ENCODE assay signal across 26 cellular contexts in the genomic region with DNA sequence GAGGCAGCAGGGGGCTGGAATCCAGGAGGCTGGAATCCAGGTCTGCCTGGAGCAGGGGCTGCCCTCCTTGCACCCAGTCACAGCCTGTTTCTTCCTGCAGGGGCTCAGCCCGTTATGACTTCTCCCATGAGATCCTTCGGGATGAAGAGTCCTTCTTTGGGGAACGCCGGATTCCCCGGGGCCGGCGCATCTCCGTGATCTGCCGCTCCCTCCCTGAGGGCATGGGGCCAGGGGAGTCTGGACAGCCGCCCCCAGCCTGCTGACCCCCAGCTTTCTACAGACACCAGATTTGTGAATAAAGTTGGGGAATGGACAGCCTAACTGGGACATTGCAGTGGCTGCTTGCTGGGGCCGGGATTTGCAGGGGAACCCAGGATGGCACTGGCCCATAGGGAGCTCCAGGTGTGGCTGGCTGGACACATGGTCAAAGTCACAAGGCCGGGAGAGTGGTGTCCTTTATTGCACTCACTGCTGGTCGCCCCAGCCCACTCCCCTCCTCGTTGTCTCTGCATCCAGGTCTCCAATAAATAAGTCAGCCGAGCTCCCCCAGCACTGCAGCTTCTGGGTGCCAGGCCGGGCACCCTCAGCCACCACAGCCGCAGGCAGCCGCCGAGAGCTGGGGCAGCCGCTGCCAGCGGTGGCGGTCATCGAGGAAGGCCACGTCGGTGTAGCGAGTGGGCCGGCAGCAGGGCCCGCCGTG. TPM values are rescaled to one million over a fixed set of nuclear protein-coding genes. Genes with fewer than 3 reads are reported as not detected.
DNase-seq lines count a peak whose midpoint lies in the region; ATAC-seq, FAIRE-seq and TF ChIP-seq lines count a peak whose summit lies in the region.
"Had no signal": no experiment of that assay in that cellular context is flagged by ENCODE, and none has a peak within 500 bp of the region (broad histone marks: within the 10 kb centered on the region; RNA-seq: fewer than 3 reads in every experiment).

No MANE protein-coding gene starts in this region.

- DNase-seq in MCF 10A (ENCODE audit: unreplicated experiment) (no peak), breast epithelium (ENCODE audit: low spot score in 2 of 2) (no peak), K562 (ENCODE audit: extremely low read depth in 1 of 4, low spot score in 3 of 4) (no peak), mesothelial cell of epicardium (ENCODE audit: low spot score in 2 of 2, unreplicated experiment in 2 of 2) (no peak), body of pancreas (no peak), AML-193 (lab: John Stamatoyannopoulos, UW) (no peak)
- DNase-seq: activated naive CD8-positive, alpha-beta T cell treated with anti-CD3 and anti-CD28 coated beads for 36 hours; BE2C; HCEC 1CT; islet precursor cell; left ventricle myocardium inferior; NCI-H1048; NCI-H1694 treated with DMSO at 0.1 percent for 48 hours; NCI-H510A; retina; tibial artery had no signal

- TF ChIP-seq EP300 in K562 (IDR thresholded peaks at IDR 0.05; ENCODE audit: low read length): no peak

- no peaks in the 10 kb centered on the region for H3K9me3 ChIP-seq in breast epithelium
- H3K9me3 ChIP-seq in K562 (replicated peaks; ENCODE audit: control insufficient read depth, insufficient read depth, low read depth, low read length): no peaks in the 10 kb centered on the region
- no peaks in the 10 kb centered on the region for H3K9me3 ChIP-seq in body of pancreas
- H3K9me3 ChIP-seq: ascending aorta, BE2C, pancreas had no signal

- peak overlapping the region in 1 of 2 donors; percentile 98 for H3K27ac ChIP-seq in breast epithelium
- H3K27ac ChIP-seq in K562 (ENCODE audit: extremely low read depth, low read depth, low read length): no peak overlapping the region
- H3K27ac ChIP-seq in body of pancreas: no peak overlapping the region
- H3K27ac ChIP-seq: pancreas had no signal

- intact Hi-C loops in MCF 10A (cut with micrococcal nuclease): no loop called here
- intact Hi-C loops in breast epithelium (cut with DNase I; ENCODE audit: low total_unique reads): no loop called here
- intact Hi-C loops in K562 (cut with micrococcal nuclease): no loop called here
- intact Hi-C loops in body of pancreas (cut with DNase I): no loop called here

- FAIRE-seq in K562 (lab: Jason Lieb, UNC): no peak
- FAIRE-seq: endometrium, G401.6, pancreas had no signal

- BruUV-seq in MCF 10A (replicated peaks; lab: Mats Ljungman, UMichigan): no TSS peak
- BruUV-seq in K562 (replicated peaks; lab: Mats Ljungman, UMichigan): no TSS peak

- POLR2A ChIA-PET in MCF 10A (lab: Yijun Ruan, JAX) (interaction anchor here (0.6 kb wide), 1 partner anchor 17 kb away, joined by 3 read pairs; no protein-coding TSS in a partner anchor), K562 (lab: Yijun Ruan, JAX) (interaction anchor here (2.5 kb wide), 1 partner anchor 14 kb away, joined by 8 read pairs; no protein-coding TSS in a partner anchor)

- no peaks in the 10 kb centered on the region for H3K9me1 ChIP-seq in K562 (ENCODE audit: control insufficient read depth, insufficient read depth, low read length)

- H3K9me3 Mint-ChIP-seq in MCF 10A (ENCODE audit: unreplicated experiment): no peaks in the 10 kb centered on the region
- no peaks in the 10 kb centered on the region for H3K9me3 Mint-ChIP-seq in mesothelial cell of epicardium
- H3K9me3 Mint-ChIP-seq: activated naive CD8-positive, alpha-beta T cell treated with anti-CD3 and anti-CD28 coated beads for 36 hours; activated T-helper 2 cell treated with anti-CD3 and anti-CD28 coated beads, Interferon-gamma antibody, Interleukin-2, Interleukin-4, amounts not matched to agents 10 μg/mL and 5 μg/mL and 100 μg/mL, durations not matched to agents 14 hours and 24 hours and 36 hours had no signal

- H3K4me3 ChIP-seq in breast epithelium: peak overlapping the region in 1 of 3 donors; percentile 86
- no peak overlapping the region for H3K4me3 ChIP-seq in K562
- H3K4me3 ChIP-seq in body of pancreas: no peak overlapping the region
- H3K4me3 ChIP-seq: pancreas had no signal

- peaks cover 0 to 6% of the 10 kb centered on the region in 2 donors for H3K4me1 ChIP-seq in breast epithelium
- H3K4me1 ChIP-seq in K562 (replicated peaks in 1 of 2; ENCODE audit: control insufficient read depth in 2 of 2, insufficient read depth in 2 of 2, low read length in 2 of 2): peaks cover 8 to 57% of the 10 kb centered on the region in 2 experiments
- H3K4me1 ChIP-seq in body of pancreas: peaks cover 6% of the 10 kb centered on the region

- H3K4me1 Mint-ChIP-seq in MCF 10A (ENCODE audit: insufficient read depth, unreplicated experiment): peaks cover 12% of the 10 kb centered on the region
- H3K4me1 Mint-ChIP-seq in mesothelial cell of epicardium: peaks cover 37% of the 10 kb centered on the region

- 87% methylated on average over 7 of the region's 29 CpGs for WGBS in K562 (ENCODE audit: insufficient coverage, low coverage, missing lambda C conversion rate)
- WGBS in body of pancreas, 2 donors: 90 to 98% methylated on average over 7 to 18 of the region's 29 CpGs

- H3K27me3 Mint-ChIP-seq in MCF 10A (ENCODE audit: insufficient read depth, unreplicated experiment): no peaks in the 10 kb centered on the region
- no peaks in the 10 kb centered on the region for H3K27me3 Mint-ChIP-seq in mesothelial cell of epicardium (ENCODE audit: low read depth)
- H3K27me3 Mint-ChIP-seq: activated naive CD8-positive, alpha-beta T cell treated with anti-CD3 and anti-CD28 coated beads for 36 hours had no signal

- no peak overlapping the region for H3K27ac Mint-ChIP-seq in MCF 10A (ENCODE audit: low read depth, unreplicated experiment)
- peak overlapping the region; percentile 64 for H3K27ac Mint-ChIP-seq in mesothelial cell of epicardium
- H3K27ac Mint-ChIP-seq: activated naive CD8-positive, alpha-beta T cell treated with anti-CD3 and anti-CD28 coated beads for 36 hours; activated T-helper 2 cell treated with anti-CD3 and anti-CD28 coated beads, Interferon-gamma antibody, Interleukin-2, Interleukin-4, amounts not matched to agents 10 μg/mL and 5 μg/mL and 100 μg/mL, durations not matched to agents 14 hours and 24 hours and 36 hours had no signal

- no peak for TF ChIP-seq RAD21 in K562 (CRISPR knock-in tag; conservative IDR thresholded peaks at IDR 0.05 in 1 of 2, IDR thresholded peaks at IDR 0.05 in 1 of 2)

- in situ Hi-C loops in K562 (cut with MboI): no loop called here

- peaks cover 42% of the 10 kb centered on the region for H3K36me3 Mint-ChIP-seq in MCF 10A (ENCODE audit: insufficient read depth, unreplicated experiment)
- H3K36me3 Mint-ChIP-seq in mesothelial cell of epicardium: peaks cover 13% of the 10 kb centered on the region

- H2AFZ ChIP-seq in K562 (ENCODE audit: low read depth, low read length): no peak overlapping the region

- no peaks in the 10 kb centered on the region for H4K20me1 ChIP-seq in K562 (replicated peaks; ENCODE audit: control insufficient read depth, insufficient read depth, low read length)

- peak overlapping the region in 1 of 2 experiments; percentile 86; a peak in 2 of 4 replicates for H3K9ac ChIP-seq in K562 (ENCODE audit: insufficient read depth in 1 of 2, low read depth in 2 of 2, low read length in 2 of 2)

- H3K4me3 Mint-ChIP-seq in MCF 10A (ENCODE audit: unreplicated experiment) (peak overlapping the region; percentile 23), mesothelial cell of epicardium (peak overlapping the region; percentile 26)
- H3K4me3 Mint-ChIP-seq: activated naive CD8-positive, alpha-beta T cell treated with anti-CD3 and anti-CD28 coated beads for 36 hours had no signal

- no peak for ATAC-seq in K562
- ATAC-seq in body of pancreas: no peak
- ATAC-seq in HG02840 (IDR thresholded peaks at IDR 0.05; ENCODE audit: low FRiP score, unreplicated experiment): no peak
- ATAC-seq in HG03159 (IDR thresholded peaks at IDR 0.05; ENCODE audit: unreplicated experiment): no peak
- ATAC-seq: pancreas had no signal

- H3K27me3 ChIP-seq in breast epithelium (no peaks in the 10 kb centered on the region), K562 (ENCODE audit: control insufficient read depth in 2 of 2, insufficient read depth in 2 of 2, low read length in 2 of 2) (no peaks in the 10 kb centered on the region), body of pancreas (no peaks in the 10 kb centered on the region)
- H3K27me3 ChIP-seq: ascending aorta, BE2C, pancreas, tibial artery had no signal

- no peak overlapping the region for H3K4me2 ChIP-seq in K562 (ENCODE audit: insufficient read depth, low read length)

- H3K36me3 ChIP-seq in breast epithelium (peaks cover 3% of the 10 kb centered on the region), K562 (ENCODE audit: control insufficient read depth, insufficient read depth, low read length) (peaks cover 34% of the 10 kb centered on the region; the same call in 2 of the 3 replicates), body of pancreas (replicated peaks in 1 of 2; ENCODE audit: insufficient read depth in 1 of 2, low read depth in 2 of 2) (peaks cover 0 to 3% of the 10 kb centered on the region in 2 donors)

- no peak for TF ChIP-seq CTCF in MCF 10A (IDR thresholded peaks at IDR 0.05; ENCODE audit: unreplicated experiment)
- no peak for TF ChIP-seq CTCF in breast epithelium (IDR thresholded peaks at IDR 0.05)
- TF ChIP-seq CTCF in K562 (IDR thresholded peaks at IDR 0.05 in 2 of 3, conservative IDR thresholded peaks at IDR 0.05 in 1 of 3; ENCODE audit: insufficient read depth in 2 of 3, low read depth in 1 of 3, low read length in 3 of 3): no peak
- no peak for TF ChIP-seq CTCF in mesothelial cell of epicardium (IDR thresholded peaks at IDR 0.05; ENCODE audit: unreplicated experiment)
- TF ChIP-seq CTCF in body of pancreas (IDR thresholded peaks at IDR 0.05): no peak

- peaks cover 7% of the 10 kb centered on the region; the same call in 2 of the 3 replicates for H3K79me2 ChIP-seq in K562 (ENCODE audit: control insufficient read depth, insufficient read depth, low read length)

- CTCF ChIA-PET in MCF 10A (lab: Yijun Ruan, JAX): interaction anchor here (0.5 kb wide), 1 partner anchor 1808 kb away, joined by 3 read pairs; no protein-coding TSS in a partner anchor
- CTCF ChIA-PET in K562 (lab: Yijun Ruan, JAX; ENCODE audit: low intra/inter-chr PET ratio): no interaction called here

- TF ChIP-seq POLR2A in breast epithelium (IDR thresholded peaks at IDR 0.05) (no peak), K562 (conservative IDR thresholded peaks at IDR 0.05) (no peak), body of pancreas (IDR thresholded peaks at IDR 0.05) (no peak)

RNA-seq across cellular contexts. Expression of a gene that starts 0.9 kb away (rescaled TPM):
- total RNA-seq in MCF 10A (2022) (1.1 and 1.9 TPM in 2 replicates), breast epithelium (under 1 TPM; 0.32 to 0.66 (median 0.59) TPM), K562 (2014; rRNA removed) (0.78 and 0.82 TPM in 2 replicates), K562 (2014; rRNA removed; fragmentation: Illumina TruSeq; extraction: Trizol) (0.45 and 0.58 TPM in 2 replicates), K562 (2015; rRNA removed; fragmentation: Illumina TruSeq; extraction: Trizol) (0.83 and 0.87 TPM in 2 replicates), K562 (2021) (1.1 TPM in 2 replicates), mesothelial cell of epicardium (3.5 to 3.8 TPM (median 3.6 TPM) in 3 replicates), body of pancreas (1 to 10 TPM in 1 of 2 donors, under 1 TPM in 1; 0.52 to 8.6 TPM)
- total RNA-seq in K562 (2011; cell fraction: chromatin; rRNA removed; ENCODE audit: low replicate concordance): 2.1 and 5.7 TPM in 2 replicates
- total RNA-seq in K562 (2011; cell fraction: nucleolus; rRNA removed): 2.4 and 2.7 TPM in 2 replicates
- 2.9 and 4.5 TPM in 2 replicates for total RNA-seq in K562 (2011; cell fraction: nucleoplasm; rRNA removed)
- polyA plus RNA-seq in K562 (2011; rRNA removed) (0.25 and 0.32 TPM in 2 replicates), K562 (2014; fragmentation: Illumina TruSeq; extraction: Trizol) (0.55 and 0.58 TPM in 2 replicates), K562 (2014; fragmentation: Nextera tagmentation; extraction: Ambion mirVana) (under 1 TPM; 0.21 to 0.29 TPM), K562 (2014; rRNA removed) (0.28 and 0.40 TPM in 2 replicates)
- polyA plus RNA-seq in K562 (2011; cell fraction: cytosol; rRNA removed): 0.58 and 0.88 TPM in 2 replicates
- polyA plus RNA-seq in K562 (2011; cell fraction: nucleus; rRNA removed): 0.72 and 1.00 TPM in 2 replicates
- polyA plus RNA-seq in K562 (2012): 0.47 and 0.86 TPM in 2 replicates
- polyA minus RNA-seq in K562 (2011; rRNA and poly(A)+ RNA removed): 0.39 and 0.56 TPM in 2 replicates
- 1.1 and 2.7 TPM in 2 replicates for polyA minus RNA-seq in K562 (2011; cell fraction: cytosol; rRNA and poly(A)+ RNA removed)
- 0.67 and 0.81 TPM in 2 replicates for polyA minus RNA-seq in K562 (2011; cell fraction: nucleus; rRNA and poly(A)+ RNA removed)
- total RNA-seq: ascending aorta had no signal

RNA-seq across cellular contexts. Expression of a gene that starts 2.3 kb away (rescaled TPM):
- total RNA-seq in MCF 10A (2022) (49.9 and 51.5 TPM in 2 replicates), breast epithelium (100 to 1,000 TPM in 1 of 3 donors, 10 to 100 TPM in 2; 68.3 to 101 (median 76.7) TPM), K562 (2014; rRNA removed) (65.7 and 88.6 TPM in 2 replicates), K562 (2014; rRNA removed; fragmentation: Illumina TruSeq; extraction: Trizol) (2.3 and 4.4 TPM in 2 replicates), K562 (2015; rRNA removed; fragmentation: Illumina TruSeq; extraction: Trizol) (24.6 and 29.8 TPM in 2 replicates), K562 (2021) (94.8 and 110 TPM in 2 replicates), mesothelial cell of epicardium (83.7 to 92.9 TPM (median 87.7 TPM) in 3 replicates), body of pancreas (10 to 100 TPM; 41.2 to 64.6 TPM)
- 1.1 and 3.1 TPM in 2 replicates for total RNA-seq in K562 (2011; cell fraction: chromatin; rRNA removed; ENCODE audit: low replicate concordance)
- total RNA-seq in K562 (2011; cell fraction: nucleolus; rRNA removed): 6.2 and 11.8 TPM in 2 replicates
- 4.8 and 7.3 TPM in 2 replicates for total RNA-seq in K562 (2011; cell fraction: nucleoplasm; rRNA removed)
- polyA plus RNA-seq in K562 (2011; rRNA removed) (17.6 and 35.4 TPM in 2 replicates), K562 (2014; fragmentation: Illumina TruSeq; extraction: Trizol) (9.5 and 24.2 TPM in 2 replicates), K562 (2014; fragmentation: Nextera tagmentation; extraction: Ambion mirVana) (1 to 10 TPM in 1 of 2 experiments, under 1 TPM in 1; 0.69 to 2.8 TPM), K562 (2014; rRNA removed) (67.6 and 68.8 TPM in 2 replicates)
- 51.4 and 114 TPM in 2 replicates for polyA plus RNA-seq in K562 (2011; cell fraction: cytosol; rRNA removed)
- polyA plus RNA-seq in K562 (2011; cell fraction: nucleus; rRNA removed): 18.5 and 23.2 TPM in 2 replicates
- polyA plus RNA-seq in K562 (2012): 48.8 and 149 TPM in 2 replicates
- 2.5 and 2.9 TPM in 2 replicates for polyA minus RNA-seq in K562 (2011; rRNA and poly(A)+ RNA removed)
- 11.5 and 20.7 TPM in 2 replicates for polyA minus RNA-seq in K562 (2011; cell fraction: cytosol; rRNA and poly(A)+ RNA removed)
- 3.8 and 5.2 TPM in 2 replicates for polyA minus RNA-seq in K562 (2011; cell fraction: nucleus; rRNA and poly(A)+ RNA removed)

RNA-seq across cellular contexts. Expression of a gene that starts 13.5 kb away (rescaled TPM):
- 132 and 142 TPM in 2 replicates for total RNA-seq in MCF 10A (2022)
- 10 to 100 TPM; 72.3 to 96.7 (median 75.8) TPM for total RNA-seq in breast epithelium
- 7.3 and 21.8 TPM in 2 replicates for total RNA-seq in K562 (2011; cell fraction: chromatin; rRNA removed; ENCODE audit: low replicate concordance)
- total RNA-seq in K562 (2011; cell fraction: nucleolus; rRNA removed): 28.3 and 33.0 TPM in 2 replicates
- 19.4 and 22.1 TPM in 2 replicates for total RNA-seq in K562 (2011; cell fraction: nucleoplasm; rRNA removed)
- 111 and 168 TPM in 2 replicates for total RNA-seq in K562 (2014; rRNA removed)
- total RNA-seq in K562 (2014; rRNA removed; fragmentation: Illumina TruSeq; extraction: Trizol): 20.7 and 32.6 TPM in 2 replicates
- 59.5 and 60.7 TPM in 2 replicates for total RNA-seq in K562 (2015; rRNA removed; fragmentation: Illumina TruSeq; extraction: Trizol)
- 127 and 137 TPM in 2 replicates for total RNA-seq in K562 (2021)
- polyA plus RNA-seq in K562 (2011; rRNA removed): 56.3 and 71.6 TPM in 2 replicates
- polyA plus RNA-seq in K562 (2011; cell fraction: cytosol; rRNA removed): 193 and 655 TPM in 2 replicates
- 46.4 and 84.0 TPM in 2 replicates for polyA plus RNA-seq in K562 (2011; cell fraction: nucleus; rRNA removed)
- polyA plus RNA-seq in K562 (2012): 86.5 and 144 TPM in 2 replicates
- 42.2 and 109 TPM in 2 replicates for polyA plus RNA-seq in K562 (2014; fragmentation: Illumina TruSeq; extraction: Trizol)
- 1 to 10 TPM; 2.4 to 4.5 TPM for polyA plus RNA-seq in K562 (2014; fragmentation: Nextera tagmentation; extraction: Ambion mirVana)
- 109 and 124 TPM in 2 replicates for polyA plus RNA-seq in K562 (2014; rRNA removed)
- polyA minus RNA-seq in K562 (2011; rRNA and poly(A)+ RNA removed): 13.5 and 19.1 TPM in 2 replicates
- polyA minus RNA-seq in K562 (2011; cell fraction: cytosol; rRNA and poly(A)+ RNA removed): 46.1 and 51.0 TPM in 2 replicates
- 11.7 and 14.8 TPM in 2 replicates for polyA minus RNA-seq in K562 (2011; cell fraction: nucleus; rRNA and poly(A)+ RNA removed)
- 55.1 to 64.8 TPM (median 58.2 TPM) in 3 replicates for total RNA-seq in mesothelial cell of epicardium
- 10 to 100 TPM; 32.3 to 62.8 TPM for total RNA-seq in body of pancreas

RNA-seq across cellular contexts. Expression of a gene that starts 18.1 kb away (rescaled TPM):
- total RNA-seq in MCF 10A (2022) (65.6 and 84.8 TPM in 2 replicates), breast epithelium (10 to 100 TPM; 46.7 to 51.0 (median 48.5) TPM), K562 (2014; rRNA removed) (75.4 and 81.6 TPM in 2 replicates), K562 (2014; rRNA removed; fragmentation: Illumina TruSeq; extraction: Trizol) (30.3 TPM in 2 replicates), K562 (2015; rRNA removed; fragmentation: Illumina TruSeq; extraction: Trizol) (73.5 and 79.1 TPM in 2 replicates), K562 (2021) (58.9 and 71.7 TPM in 2 replicates), mesothelial cell of epicardium (67.4 to 73.8 TPM (median 68.3 TPM) in 3 replicates), body of pancreas (10 to 100 TPM; 37.4 to 51.1 TPM)
- 19.4 and 44.5 TPM in 2 replicates for total RNA-seq in K562 (2011; cell fraction: chromatin; rRNA removed; ENCODE audit: low replicate concordance)
- total RNA-seq in K562 (2011; cell fraction: nucleolus; rRNA removed): 26.5 and 29.9 TPM in 2 replicates
- total RNA-seq in K562 (2011; cell fraction: nucleoplasm; rRNA removed): 20.7 and 21.6 TPM in 2 replicates
- polyA plus RNA-seq in K562 (2011; rRNA removed) (34.9 and 47.9 TPM in 2 replicates), K562 (2014; fragmentation: Illumina TruSeq; extraction: Trizol) (68.4 and 85.9 TPM in 2 replicates), K562 (2014; fragmentation: Nextera tagmentation; extraction: Ambion mirVana) (1 to 10 TPM; 4.7 to 6.3 TPM), K562 (2014; rRNA removed) (66.0 and 68.7 TPM in 2 replicates)
- 52.9 and 70.5 TPM in 2 replicates for polyA plus RNA-seq in K562 (2011; cell fraction: cytosol; rRNA removed)
- 25.6 and 38.6 TPM in 2 replicates for polyA plus RNA-seq in K562 (2011; cell fraction: nucleus; rRNA removed)
- 74.1 and 80.2 TPM in 2 replicates for polyA plus RNA-seq in K562 (2012)
- polyA minus RNA-seq in K562 (2011; rRNA and poly(A)+ RNA removed): 28.2 and 53.2 TPM in 2 replicates
- polyA minus RNA-seq in K562 (2011; cell fraction: cytosol; rRNA and poly(A)+ RNA removed): 37.8 and 49.9 TPM in 2 replicates
- polyA minus RNA-seq in K562 (2011; cell fraction: nucleus; rRNA and poly(A)+ RNA removed): 8.5 and 12.0 TPM in 2 replicates

RNA-seq across cellular contexts. Expression of a gene that starts 41.4 kb away (rescaled TPM):
- total RNA-seq in MCF 10A (2022) (not detected in 2 replicates), breast epithelium (under 1 TPM in 1 of 3 donors, not detected in 2; 0.33 TPM), K562 (2014; rRNA removed) (not detected in 2 replicates), K562 (2014; rRNA removed; fragmentation: Illumina TruSeq; extraction: Trizol) (not detected in 2 replicates), K562 (2015; rRNA removed; fragmentation: Illumina TruSeq; extraction: Trizol) (not detected in 2 replicates), K562 (2021) (not detected in 2 replicates), mesothelial cell of epicardium (0.16 TPM in 1 of 3 replicates, not detected in the others), body of pancreas (not detected)
- total RNA-seq in K562 (2011; cell fraction: chromatin; rRNA removed; ENCODE audit: low replicate concordance): not detected in 2 replicates
- not detected in 2 replicates for total RNA-seq in K562 (2011; cell fraction: nucleolus; rRNA removed)
- total RNA-seq in K562 (2011; cell fraction: nucleoplasm; rRNA removed): not detected in 2 replicates
- polyA plus RNA-seq in K562 (2011; rRNA removed) (not detected in 2 replicates), K562 (2014; fragmentation: Illumina TruSeq; extraction: Trizol) (not detected in 2 replicates), K562 (2014; fragmentation: Nextera tagmentation; extraction: Ambion mirVana) (not detected), K562 (2014; rRNA removed) (not detected in 2 replicates)
- not detected in 2 replicates for polyA plus RNA-seq in K562 (2011; cell fraction: cytosol; rRNA removed)
- not detected in 2 replicates for polyA plus RNA-seq in K562 (2011; cell fraction: nucleus; rRNA removed)
- not detected in 2 replicates for polyA plus RNA-seq in K562 (2012)
- polyA minus RNA-seq in K562 (2011; rRNA and poly(A)+ RNA removed): not detected in 2 replicates
- polyA minus RNA-seq in K562 (2011; cell fraction: cytosol; rRNA and poly(A)+ RNA removed): not detected in 2 replicates
- not detected in 2 replicates for polyA minus RNA-seq in K562 (2011; cell fraction: nucleus; rRNA and poly(A)+ RNA removed)
- total RNA-seq: activated naive CD8-positive, alpha-beta T cell treated with anti-CD3 and anti-CD28 coated beads for 36 hours; ascending aorta; dermis microvascular lymphatic vessel endothelial cell; left ventricle myocardium inferior; mesenteric fat pad; OCI-LY7; pancreas had no signal
- polyA plus RNA-seq: pancreas had no signal
